In the genomic region with DNA sequence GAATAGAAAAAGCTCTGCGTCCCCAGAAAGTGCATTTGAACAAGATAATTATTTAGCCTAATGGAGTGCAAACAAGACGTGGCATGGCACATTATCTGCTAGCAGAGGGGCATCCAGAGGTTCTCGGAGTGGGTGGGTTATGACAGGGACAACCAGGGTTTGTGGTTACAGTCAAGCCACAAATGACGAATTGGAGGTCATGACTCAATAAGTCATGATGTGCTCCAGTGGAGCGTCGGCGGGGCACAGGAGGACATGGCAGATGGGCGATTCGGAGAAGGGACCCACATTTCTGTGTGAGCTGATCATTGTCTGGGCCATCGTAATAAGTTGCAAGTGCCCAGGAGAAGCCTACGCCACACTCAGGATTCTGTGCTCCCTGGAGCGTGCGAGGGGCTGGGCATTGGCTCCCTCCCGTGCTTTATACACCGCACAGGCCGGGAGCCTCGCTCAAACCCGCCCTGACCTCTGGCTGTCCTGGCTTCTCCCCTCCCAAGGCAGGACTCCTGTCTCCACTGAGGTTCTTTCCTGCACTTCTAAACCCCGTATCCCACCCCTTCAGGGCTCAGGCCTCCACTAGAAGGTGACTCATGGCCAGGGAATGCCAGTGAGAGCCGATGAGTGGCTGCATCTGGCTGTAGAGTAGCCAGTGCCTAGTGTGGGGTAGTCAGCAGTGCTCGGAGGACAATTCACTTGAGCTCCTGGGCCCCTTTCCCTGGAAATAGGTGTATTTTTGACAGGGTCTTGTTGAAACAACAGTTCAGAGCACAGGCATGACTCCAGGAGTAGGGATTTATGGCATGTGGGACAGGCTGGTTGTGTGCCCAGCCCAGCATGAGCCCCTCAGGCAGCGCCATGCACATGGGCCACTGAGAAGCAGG, we compare ENCODE assay signal across 10 cellular contexts.
DNase-seq lines count a peak whose midpoint lies in the region; ATAC-seq and TF ChIP-seq lines count a peak whose summit lies in the region.
"Had no signal": no experiment of that assay in that cellular context is flagged by ENCODE, and none has a peak within 500 bp of the region (broad histone marks: within the 10 kb centered on the region; RNA-seq: fewer than 3 reads in every experiment).

No MANE protein-coding gene starts in this region.

- TF ChIP-seq CTCF in NB4 (IDR thresholded peaks at IDR 0.05; ENCODE audit: low read depth, low read length) = no peak

- TF ChIP-seq POLR2A in NB4 (IDR thresholded peaks at IDR 0.05; ENCODE audit: extremely low read depth, insufficient read length) = no peak

- ATAC-seq in GM19452 (IDR thresholded peaks at IDR 0.05; ENCODE audit: unreplicated experiment) = no peak
- ATAC-seq in HG02623 (IDR thresholded peaks at IDR 0.05; ENCODE audit: unreplicated experiment) = no peak
- no peak for ATAC-seq in GM21717 (IDR thresholded peaks at IDR 0.05; ENCODE audit: unreplicated experiment)
- ATAC-seq in GM21619 (IDR thresholded peaks at IDR 0.05; ENCODE audit: unreplicated experiment) = no peak

- H3K4me3 ChIP-seq in NB4 (ENCODE audit: low read depth, low read length) = no peak overlapping the region
- H3K4me3 ChIP-seq: thoracic aorta had no signal

- DNase-seq in GM04503 (ENCODE audit: low read depth) (peak; percentile 54), NB4 (ENCODE audit: low read depth) (peak; percentile 27), fibroblast of gingiva (ENCODE audit: low read depth) (peak; percentile 78), renal cortical epithelial cell (ENCODE audit: low read depth) (peak; percentile 97)
- DNase-seq: NCI-H1417 treated with DMSO at 0.1 percent for 48 hours had no signal

Comparison
In these comparisons a context has a peak if more than half of its experiments do, and no peak if none do; other contexts are left out.
1. DNase-seq: peak in every context shown above with its lines; median percentile 97 in renal cortical epithelial cell; 78 in fibroblast of gingiva; 54 in GM04503; 27 in NB4.